ENCODE assay signal across 25 cellular contexts in genomic region chr10:31314256-31315183, GRCh38. TPM values are rescaled to one million over a fixed set of nuclear protein-coding genes. Genes with fewer than 3 reads are reported as not detected.
DNase-seq lines count a peak whose midpoint lies in the region; ATAC-seq lines count a peak whose summit lies in the region.
"Had no signal": no experiment of that assay in that cellular context is flagged by ENCODE, and none has a peak within 500 bp of the region (broad histone marks: within the 10 kb centered on the region; RNA-seq: fewer than 3 reads in every experiment).

No MANE protein-coding gene starts in this region.

- peaks cover 40% of the 10 kb centered on the region for H3K4me1 ChIP-seq in GM23248 (ENCODE audit: insufficient read depth)

- H3K9me3 ChIP-seq in GM23248 (ENCODE audit: low read depth): no peaks in the 10 kb centered on the region
- no peaks in the 10 kb centered on the region for H3K9me3 ChIP-seq in KOPT-K1 (ENCODE audit: insufficient read depth, low read length, poor library complexity, severe bottlenecking)
- H3K9me3 ChIP-seq: BLaER1, pancreas had no signal

- H3K36me3 ChIP-seq in GM23248 (ENCODE audit: low read depth) (no peaks in the 10 kb centered on the region), KOPT-K1 (ENCODE audit: insufficient read depth, low read length) (no peaks in the 10 kb centered on the region)
- H3K36me3 ChIP-seq: BLaER1, pancreas had no signal

- no peaks in the 10 kb centered on the region for H3K27me3 ChIP-seq in GM23248 (replicated peaks; ENCODE audit: insufficient read depth)
- H3K27me3 ChIP-seq: pancreas had no signal

- WGBS in GM23248 (ENCODE audit: low coverage in 1 of 2, low lambda C conversion rate in 2 of 2, missing lambda C conversion rate in 2 of 2), 2 experiments: 65 to 69% methylated on average over 8 of the region's 8 CpGs

- no peak overlapping the region for H2AFZ ChIP-seq in GM23248

- H3K27ac ChIP-seq in GM23248 (peak overlapping the region; percentile 79), KOPT-K1 (ENCODE audit: low read depth, low read length, poor library complexity, severe bottlenecking) (peak overlapping the region; percentile 41)
- H3K27ac ChIP-seq: BLaER1, KMS-11, pancreas had no signal

- ATAC-seq in HG02840 (IDR thresholded peaks at IDR 0.05; ENCODE audit: low FRiP score, unreplicated experiment): no peak
- ATAC-seq: activated CD8-positive, alpha-beta memory T cell treated with anti-CD3 and anti-CD28 coated beads, Interleukin-2, amount 10 ng/mL, durations not matched to agents 7 days and 5 days; left ventricle myocardium superior; natural killer cell treated with Interleukin-12 subunit alpha and Interleukin-12 subunit beta and Interleukin-15 and Interleukin-18, amount 100 ng/mL, for 72 hours; pancreas had no signal

- peak overlapping the region; percentile 35 for H3K9ac ChIP-seq in GM23248
- H3K9ac ChIP-seq: BLaER1, KMS-11 had no signal

- H3K9me2 ChIP-seq in GM23248 (ENCODE audit: insufficient read depth): no peaks in the 10 kb centered on the region

- in situ Hi-C loops in GM23248 (cut with MboI): no loop called here

- no peaks in the 10 kb centered on the region for H4K20me1 ChIP-seq in GM23248 (ENCODE audit: insufficient read depth)
- H4K20me1 ChIP-seq: BLaER1 had no signal

- DNase-seq in GM23248 (no peak), dermis microvascular lymphatic vessel endothelial cell (ENCODE audit: low read depth in 2 of 2) (peak; percentile 42 to 51), myocyte (ENCODE audit: low read depth) (peak; percentile 50), NCI-H524 (lab: John Stamatoyannopoulos, UW) (no peak), GOT3 (lab: John Stamatoyannopoulos, UW) (no peak)
- no peak for DNase-seq in activated CD4-positive, alpha-beta T cell treated with anti-CD3 and anti-CD28 coated beads for 48 hours
- DNase-seq: activated B cell treated with CpG ODN at 0.5 μM for 24 hours; activated CD8-positive, alpha-beta memory T cell treated with anti-CD3 and anti-CD28 coated beads, Interleukin-2, amount 10 ng/mL, durations not matched to agents 7 days and 5 days; activated naive CD4-positive, alpha-beta T cell treated with anti-CD3 and anti-CD28 coated beads, Interleukin-2, amount 10 ng/mL, durations not matched to agents 7 days and 5 days; amygdala; DMS53; H9; left ventricle myocardium superior; midbrain; NCI-H1436; NCI-H2081 treated with DMSO at 0.1 percent for 48 hours; NK-92 treated with Interleukin-12 subunit alpha and Interleukin-12 subunit beta, amount 100 ng/mL, for 24 hours; pancreas; SHP77 treated with DMSO at 0.1 percent for 48 hours; stimulated activated CD4-positive, alpha-beta T cell treated with anti-CD3 and anti-CD28 coated beads, Interleukin-2, amount 100 ng/mL, for 48 hours had no signal

- peaks cover 37% of the 10 kb centered on the region for H3F3A ChIP-seq in GM23248 (ENCODE audit: insufficient read depth)

- peaks cover 43% of the 10 kb centered on the region for H3K79me2 ChIP-seq in GM23248 (ENCODE audit: insufficient read depth)

- no peak overlapping the region for H3K4me3 ChIP-seq in GM23248
- H3K4me3 ChIP-seq: BLaER1, pancreas had no signal

- H3K4me2 ChIP-seq in GM23248 (ENCODE audit: unreplicated experiment): peak overlapping the region; percentile 45
- H3K4me2 ChIP-seq: BLaER1, KMS-11 had no signal

RNA-seq across cellular contexts. Expression of gene ZEB1, which starts 4.5 kb away (rescaled TPM):
- 50.0 and 69.8 TPM in 2 replicates for total RNA-seq in GM23248 (2014; rRNA removed; shearing (Covaris generic))
- polyA plus RNA-seq in GM23248 (2016; fragmentation: Nextera tagmentation; extraction: Ambion mirVana): 62.0 and 65.8 TPM in 2 replicates
- 58.5 and 62.6 TPM in 2 replicates for total RNA-seq in dermis microvascular lymphatic vessel endothelial cell
- 147 and 186 TPM in 2 replicates for total RNA-seq in myocyte
- polyA plus RNA-seq in myocyte (2012): 31.5 TPM

Comparison
In these comparisons a context has a peak if more than half of its experiments do, and no peak if none do; other contexts are left out.
1. DNase-seq: peak in dermis microvascular lymphatic vessel endothelial cell (2 of 2) and myocyte (single experiment); none in GM23248 (single experiment), activated CD4-positive, alpha-beta T cell treated with anti-CD3 and anti-CD28 coated beads for 48 hours (single experiment), NCI-H524 (0 of 2) and GOT3 (single experiment).